In genomic region chr13:113859311-113860050, GRCh38 we compare ENCODE assay signal across 11 cellular contexts. TPM values are rescaled to one million over a fixed set of nuclear protein-coding genes. Genes with fewer than 3 reads are reported as not detected.
DNase-seq lines count a peak whose midpoint lies in the region; ATAC-seq, FAIRE-seq and TF ChIP-seq lines count a peak whose summit lies in the region.
"Had no signal": no experiment of that assay in that cellular context is flagged by ENCODE, and none has a peak within 500 bp of the region (broad histone marks: within the 10 kb centered on the region; RNA-seq: fewer than 3 reads in every experiment).

No MANE protein-coding gene starts in this region.

- peak overlapping the region; percentile 33 for H2BK12ac ChIP-seq in neuronal stem cell (ENCODE audit: low read length)

- no peak overlapping the region for H3K4me3 ChIP-seq in Peyer's patch
- H3K4me3 ChIP-seq in fibroblast of lung (replicated peaks in 1 of 4; ENCODE audit: control extremely low read depth in 1 of 4, insufficient read depth in 1 of 4, low read depth in 3 of 4, low read length in 4 of 4), result no peak overlapping the region
- peak overlapping the region in 1 of 2 donors; percentile 31 for H3K4me3 ChIP-seq in neuronal stem cell (ENCODE audit: low read length in 2 of 2)

- DNase-seq in D721Med (ENCODE audit: insufficient read length, low spot score), result no peak
- DNase-seq in Peyer's patch, result peak in 1 of 3 donors; percentile 43
- no peak for DNase-seq in fibroblast of lung (ENCODE audit: low read depth in 2 of 2)
- no peak for DNase-seq in neuronal stem cell (ENCODE audit: low spot score)
- DNase-seq in EL, result no peak
- no peak for DNase-seq in urothelium cell line (ENCODE audit: low spot score)
- no peak for DNase-seq in UCSD-AML1 (lab: John Stamatoyannopoulos, UW; ENCODE audit: unreplicated experiment)
- DNase-seq: activated CD4-positive, alpha-beta T cell treated with anti-CD3 and anti-CD28 coated beads for 1 hour; activated T-cell treated with anti-CD3 and anti-CD28 coated beads, Interleukin-2, amount 50 U/mL, for 1 hour; NCI-H524 treated with DMSO at 0.1 percent for 48 hours had no signal

- H3K23ac ChIP-seq in neuronal stem cell (ENCODE audit: low read depth, low read length, poor library complexity), result no peak overlapping the region

- H2BK120ac ChIP-seq in neuronal stem cell (ENCODE audit: low read depth, low read length), result peak overlapping the region; percentile 42

- H3K79me1 ChIP-seq in neuronal stem cell (ENCODE audit: low read depth, low read length), result peaks cover 11% of the 10 kb centered on the region

- H2BK15ac ChIP-seq in neuronal stem cell (ENCODE audit: low read length), result peak overlapping the region; percentile 71

- WGBS in neuronal stem cell (ENCODE audit: extremely low coverage in 2 of 2, insufficient read length in 2 of 2, insufficient replicate concordance in 1 of 2), 2 donors, result no CpG with 5 or more reads among the region's 4 CpGs

- H3K4me2 ChIP-seq in fibroblast of lung (ENCODE audit: extremely low read depth, insufficient read depth, low read length), result peak overlapping the region; percentile 20
- H3K4me2 ChIP-seq in neuronal stem cell (ENCODE audit: insufficient read depth, low read length, poor library complexity, severe bottlenecking), result no peak overlapping the region

- peak; percentile 92 for FAIRE-seq in D721Med (lab: Jason Lieb, UNC)
- FAIRE-seq in urothelium cell line (lab: Jason Lieb, UNC), result no peak

- H3K9ac ChIP-seq in fibroblast of lung (ENCODE audit: insufficient read depth, low read length) (no peak overlapping the region), neuronal stem cell (ENCODE audit: low read depth, low read length, poor library complexity) (no peak overlapping the region)

- H3K4me1 ChIP-seq in Peyer's patch, result peaks cover 14 to 70% (median 23%) of the 10 kb centered on the region in 4 donors
- peaks cover 26% of the 10 kb centered on the region for H3K4me1 ChIP-seq in fibroblast of lung (ENCODE audit: control insufficient read depth, extremely low read depth, insufficient read depth, low read length)
- peaks cover 18 to 52% of the 10 kb centered on the region in 2 donors for H3K4me1 ChIP-seq in neuronal stem cell (ENCODE audit: control insufficient read depth in 2 of 2, insufficient read depth in 1 of 2, low read depth in 1 of 2, low read length in 2 of 2)

- H4K20me1 ChIP-seq in fibroblast of lung (ENCODE audit: control insufficient read depth, extremely low read depth, insufficient read depth, low read length), result no peaks in the 10 kb centered on the region

- peaks cover 96% of the 10 kb centered on the region for H3K79me2 ChIP-seq in fibroblast of lung (ENCODE audit: control insufficient read depth, insufficient read depth, low read length)

- TF ChIP-seq CTCF in D721Med (IDR thresholded peaks at IDR 0.05; ENCODE audit: insufficient read depth, missing control alignments) (no peak), Peyer's patch (IDR thresholded peaks at IDR 0.05) (no peak), fibroblast of lung (conservative IDR thresholded peaks at IDR 0.05 in 1 of 2, IDR thresholded peaks at IDR 0.05 in 1 of 2; ENCODE audit: low read depth in 1 of 2, low read length in 2 of 2) (no peak)

- H3K36me3 ChIP-seq in Peyer's patch (no peaks in the 10 kb centered on the region), fibroblast of lung (ENCODE audit: control insufficient read depth, insufficient read depth, low read length) (peaks cover 18% of the 10 kb centered on the region), neuronal stem cell (replicated peaks in 1 of 2; ENCODE audit: control insufficient read depth in 2 of 2, insufficient read depth in 2 of 2, low read length in 2 of 2) (peaks cover 0 to 4% of the 10 kb centered on the region in 2 donors)

- H2AFZ ChIP-seq in fibroblast of lung (ENCODE audit: low read length) (no peak overlapping the region), neuronal stem cell (ENCODE audit: low read length) (no peak overlapping the region)

- ATAC-seq in GM18858 (IDR thresholded peaks at IDR 0.05; ENCODE audit: unreplicated experiment), result no peak

- peak overlapping the region; percentile 65 for H3K14ac ChIP-seq in neuronal stem cell (ENCODE audit: low read length)

- H4K91ac ChIP-seq in neuronal stem cell (ENCODE audit: low read depth, low read length, poor library complexity), result no peak overlapping the region

- peak overlapping the region; percentile 61 for H2AK5ac ChIP-seq in neuronal stem cell (ENCODE audit: low read depth, low read length)

- no peak for TF ChIP-seq POLR2A in Peyer's patch (IDR thresholded peaks at IDR 0.05)

- peak overlapping the region; percentile 57 for H3K4ac ChIP-seq in neuronal stem cell (ENCODE audit: low read length)

- peak overlapping the region; percentile 56 for H2BK5ac ChIP-seq in neuronal stem cell (ENCODE audit: low read length)

- H3K27me3 ChIP-seq in Peyer's patch (no peaks in the 10 kb centered on the region), fibroblast of lung (ENCODE audit: control insufficient read depth, insufficient read depth, low read length) (no peaks in the 10 kb centered on the region), neuronal stem cell (ENCODE audit: control insufficient read depth in 3 of 3, insufficient read depth in 3 of 3, low read depth in 1 of 3, low read length in 3 of 3) (peaks cover 0 to 42% (median 8%) of the 10 kb centered on the region in 3 experiments)

- peak overlapping the region in 3 of 4 donors; percentile 68 to 93 (median 89) for H3K27ac ChIP-seq in Peyer's patch
- no peak overlapping the region for H3K27ac ChIP-seq in fibroblast of lung (ENCODE audit: insufficient read depth, low read length)
- H3K27ac ChIP-seq in neuronal stem cell (replicated peaks; ENCODE audit: low read length), result peak overlapping the region; percentile 76

- H3K9me3 ChIP-seq in Peyer's patch (no peaks in the 10 kb centered on the region), fibroblast of lung (ENCODE audit: control insufficient read depth, insufficient read depth, low read depth, low read length) (no peaks in the 10 kb centered on the region), neuronal stem cell (replicated peaks in 1 of 2; ENCODE audit: control insufficient read depth in 2 of 2, insufficient read depth in 1 of 2, low read depth in 1 of 2, low read length in 2 of 2) (no peaks in the 10 kb centered on the region)

- peak overlapping the region; percentile 75 for H4K8ac ChIP-seq in neuronal stem cell (ENCODE audit: low read depth, low read length)

- peak overlapping the region; percentile 87 for H3K18ac ChIP-seq in neuronal stem cell (ENCODE audit: low read length)

RNA-seq across cellular contexts. Expression of gene GAS6, which starts 4.4 kb away (rescaled TPM):
- total RNA-seq in Peyer's patch (100 to 1,000 TPM; 132 to 226 (median 154) TPM), fibroblast of lung (77.3 and 227 TPM in 2 replicates)
- 267 and 301 TPM in 2 replicates for polyA plus RNA-seq in fibroblast of lung
- 343 and 376 TPM in 2 replicates for polyA plus RNA-seq in fibroblast of lung (2012)
- polyA minus RNA-seq in fibroblast of lung (ENCODE audit: low replicate concordance), result 158 and 174 TPM in 2 replicates
- 34.2 TPM for polyA plus RNA-seq in neuronal stem cell (2013, experiment 1 of 2)
- 33.8 TPM for polyA plus RNA-seq in neuronal stem cell (2013, experiment 2 of 2)
